1 cellular context compared by ENCODE assay signal in genomic region chr5:1881273-1881586, GRCh38.
TF ChIP-seq lines count a peak whose summit lies in the region.

No MANE protein-coding gene starts in this region.

TF ChIP-seq in K562, 482 proteins besides CTCF, POLR2A, EP300 and RAD21 (continued from another document):
- peak; percentile 29; the same call in 1 of the 2 replicates for TF ChIP-seq ATF3 (IDR thresholded peaks at IDR 0.05)
- no peak for TF ChIP-seq ATF3 (CRISPR knock-in tag; conservative IDR thresholded peaks at IDR 0.05)
- peak; percentile 73 for TF ChIP-seq EGR1 (conservative IDR thresholded peaks at IDR 0.05)
- peak; percentile 55 for TF ChIP-seq JUND (IDR thresholded peaks at IDR 0.05; ENCODE audit: borderline replicate concordance, low read depth, low read length)
- TF ChIP-seq JUND (tag; IDR thresholded peaks at IDR 0.05; ENCODE audit: borderline replicate concordance, low read depth, low read length) = no peak; the same call in 2 of the 3 replicates
- TF ChIP-seq MCM7 (IDR thresholded peaks at IDR 0.05) = no peak
TF ChIP-seq in K562: peak in this region for 5.
